Comparison of ENCODE assay signal across 8 cellular contexts in genomic region chr7:66076459-66077329, GRCh38. TPM values are rescaled to one million over a fixed set of nuclear protein-coding genes. Genes with fewer than 3 reads are reported as not detected.
DNase-seq lines count a peak whose midpoint lies in the region; ATAC-seq, FAIRE-seq and TF ChIP-seq lines count a peak whose summit lies in the region.

No MANE protein-coding gene starts in this region.

- no peak for ATAC-seq in psoas muscle

- intact Hi-C loops in esophagus muscularis mucosa (cut with DNase I) (no loop called here), psoas muscle (cut with DNase I) (loop anchor here (5.0 kb wide), 1 partner anchor 41 kb away; no protein-coding TSS in a partner anchor)

- H3K27ac ChIP-seq in esophagus muscularis mucosa (replicated peaks in 1 of 4) (peak overlapping the region in 2 of 4 donors; percentile 68 to 76), psoas muscle (peak overlapping the region; percentile 79)

- peak overlapping the region; percentile 93 for H3K4me3 ChIP-seq in GM12875 (ENCODE audit: low read depth, low read length)
- peak overlapping the region; percentile 67 to 97 (median 88) for H3K4me3 ChIP-seq in esophagus muscularis mucosa
- H3K4me3 ChIP-seq in psoas muscle: peak overlapping the region; percentile 95

- TF ChIP-seq CTCF in GM12875 (IDR thresholded peaks at IDR 0.05; ENCODE audit: borderline replicate concordance, insufficient read depth, low read depth, low read length) (no peak), esophagus muscularis mucosa (IDR thresholded peaks at IDR 0.05) (no peak), psoas muscle (IDR thresholded peaks at IDR 0.05) (no peak), D721Med (IDR thresholded peaks at IDR 0.05; ENCODE audit: insufficient read depth, missing control alignments) (no peak)

- H3K9me3 ChIP-seq in esophagus muscularis mucosa (no peaks in the 10 kb centered on the region), psoas muscle (no peaks in the 10 kb centered on the region)

- DNase-seq in esophagus muscularis mucosa (ENCODE audit: extremely low spot score) (no peak), psoas muscle (no peak), cortex of kidney (lab: John Stamatoyannopoulos, UW) (no peak), D721Med (ENCODE audit: insufficient read length, low spot score) (no peak), kidney tubule cell (ENCODE audit: low spot score) (no peak)
- DNase-seq in stimulated activated naive CD4-positive, alpha-beta T cell (lab: John Stamatoyannopoulos, UW): no peak

- 76% methylated on average over 9 of the region's 11 CpGs for WGBS in esophagus muscularis mucosa
- 74 to 79% (median 75%) methylated on average over 11 of the region's 11 CpGs for WGBS in psoas muscle, 3 donors

- H3K36me3 ChIP-seq in esophagus muscularis mucosa: peaks cover 0 to 28% (median 8%) of the 10 kb centered on the region in 4 donors
- peaks cover 0 to 6% of the 10 kb centered on the region in 2 donors for H3K36me3 ChIP-seq in psoas muscle (ENCODE audit: insufficient read depth in 1 of 2, low read depth in 1 of 2)

- no peak for TF ChIP-seq EP300 in esophagus muscularis mucosa (IDR thresholded peaks at IDR 0.05)

- TF ChIP-seq POLR2A in esophagus muscularis mucosa (IDR thresholded peaks at IDR 0.05; ENCODE audit: low read depth): no peak

- FAIRE-seq in D721Med (lab: Jason Lieb, UNC): no peak

- H3K27me3 ChIP-seq in esophagus muscularis mucosa: no peaks in the 10 kb centered on the region
- no peaks in the 10 kb centered on the region for H3K27me3 ChIP-seq in psoas muscle (ENCODE audit: insufficient read depth in 3 of 3, low read length in 2 of 3)

- H3K4me1 ChIP-seq in esophagus muscularis mucosa: peaks cover 15 to 25% (median 21%) of the 10 kb centered on the region in 4 donors
- H3K4me1 ChIP-seq in psoas muscle: peaks cover 8% of the 10 kb centered on the region

TF ChIP-seq in PFSK-1, 5 proteins besides CTCF, POLR2A, EP300 and RAD21:
- no peak for TF ChIP-seq POLR2AphosphoS5 (IDR thresholded peaks at IDR 0.05; ENCODE audit: low read depth, low read length)
- TF ChIP-seq SIN3A (IDR thresholded peaks at IDR 0.05; ENCODE audit: borderline replicate concordance, insufficient read depth, low read length): 0 out of 2 replicates have a peak, but pooled peaks have one; percentile 90
TF ChIP-seq in PFSK-1: peak in this region for 1.

RNA-seq across cellular contexts. Expression of gene ASL, which starts 1.1 kb away (rescaled TPM):
- polyA plus RNA-seq in PFSK-1 (2012; ENCODE audit: insufficient read length, low read depth): 80.3 TPM
- total RNA-seq in esophagus muscularis mucosa (10 to 100 TPM; 10.4 to 24.2 (median 18.8) TPM), psoas muscle (1 to 10 TPM; 4.3 to 8.6 (median 6.6) TPM)
- polyA plus RNA-seq in psoas muscle: 10 to 100 TPM in 1 of 3 donors, 1 to 10 TPM in 2; 3.3 to 32.9 (median 6.5) TPM

RNA-seq across cellular contexts. Expression of gene CRCP, which starts 38.0 kb away (rescaled TPM):
- polyA plus RNA-seq in PFSK-1 (2012; ENCODE audit: insufficient read length, low read depth): 39.8 TPM
- total RNA-seq in esophagus muscularis mucosa (10 to 100 TPM; 45.9 to 61.9 (median 54.2) TPM), psoas muscle (10 to 100 TPM; 11.3 to 18.8 (median 13.0) TPM)
- polyA plus RNA-seq in psoas muscle: 10 to 100 TPM; 11.9 to 23.8 (median 17.7) TPM
